13 cellular contexts compared by ENCODE assay signal in the genomic region with DNA sequence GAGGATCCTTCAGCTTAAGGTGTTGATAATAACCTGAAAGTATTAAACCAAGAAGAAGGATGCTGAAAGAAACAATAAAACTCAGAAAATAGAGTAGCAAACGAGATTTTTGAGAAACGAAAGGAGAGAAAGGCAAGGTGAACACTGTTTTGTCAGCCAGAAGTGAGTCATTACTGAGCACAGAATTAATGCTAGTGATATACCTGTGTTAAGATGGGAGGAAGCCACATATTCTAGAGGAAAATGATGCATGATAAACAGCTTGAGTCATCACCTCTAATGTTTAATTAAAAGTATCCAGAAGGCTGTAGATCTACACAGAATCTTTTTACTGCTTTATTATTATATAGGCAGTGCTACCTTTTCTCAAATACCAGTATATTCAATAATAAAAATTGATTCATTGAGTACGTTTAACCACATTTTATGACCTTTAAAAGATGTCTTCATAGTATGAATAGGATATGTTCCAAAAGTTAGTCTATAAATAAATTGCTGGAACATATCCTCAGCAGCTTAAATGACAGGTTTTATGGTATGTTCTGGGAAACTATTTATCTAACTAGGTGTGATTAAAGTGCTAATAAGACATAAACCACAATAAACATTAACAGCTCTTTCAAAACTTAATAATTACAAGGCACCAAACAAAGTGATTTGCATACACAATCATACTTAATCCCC. TPM values are rescaled to one million over a fixed set of nuclear protein-coding genes. Genes with fewer than 3 reads are reported as not detected.
DNase-seq lines count a peak whose midpoint lies in the region; ATAC-seq and TF ChIP-seq lines count a peak whose summit lies in the region.
"Had no signal": no experiment of that assay in that cellular context is flagged by ENCODE, and none has a peak within 500 bp of the region (broad histone marks: within the 10 kb centered on the region; RNA-seq: fewer than 3 reads in every experiment).

No MANE protein-coding gene starts in this region.

- ATAC-seq in foreskin keratinocyte, result peak; percentile 99
- ATAC-seq in stimulated activated effector memory CD8-positive, alpha-beta T cell treated with anti-CD3 and anti-CD28 coated beads, Interleukin-12 subunit alpha, Interleukin-12 subunit beta, amount 100 ng/mL, for 72 hours, result peak; percentile 70
- ATAC-seq in GM19467 (IDR thresholded peaks at IDR 0.05; ENCODE audit: unreplicated experiment), result no peak
- no peak for ATAC-seq in HG03565 (IDR thresholded peaks at IDR 0.05; ENCODE audit: unreplicated experiment)

- no peak for TF ChIP-seq CTCF in foreskin keratinocyte (conservative IDR thresholded peaks at IDR 0.05)

- peaks cover 31% of the 10 kb centered on the region for H3K4me1 Mint-ChIP-seq in activated naive CD4-positive, alpha-beta T cell treated with anti-CD3 and anti-CD28 coated beads for 36 hours (ENCODE audit: low read depth)
- H3K4me1 Mint-ChIP-seq in activated CD4-positive, alpha-beta memory T cell treated with anti-CD3 and anti-CD28 coated beads for 36 hours (ENCODE audit: low read depth), result peaks cover 39% of the 10 kb centered on the region
- H3K4me1 Mint-ChIP-seq in stimulated activated effector memory CD8-positive, alpha-beta T cell treated with anti-CD3 and anti-CD28 coated beads, Interleukin-12 subunit alpha, Interleukin-12 subunit beta, amount 100 ng/mL, for 72 hours, result peaks cover 23% of the 10 kb centered on the region

- H3K27me3 Mint-ChIP-seq in activated naive CD4-positive, alpha-beta T cell treated with anti-CD3 and anti-CD28 coated beads for 36 hours (ENCODE audit: low read depth), result no peaks in the 10 kb centered on the region
- H3K27me3 Mint-ChIP-seq in activated CD4-positive, alpha-beta memory T cell treated with anti-CD3 and anti-CD28 coated beads for 36 hours, result no peaks in the 10 kb centered on the region

- DNase-seq in activated naive CD4-positive, alpha-beta T cell treated with anti-CD3 and anti-CD28 coated beads for 36 hours, result no peak
- no peak for DNase-seq in activated naive CD4-positive, alpha-beta T cell treated with Interleukin-2 at 50 U/mL for 16 hours
- no peak for DNase-seq in activated CD4-positive, alpha-beta memory T cell treated with anti-CD3 and anti-CD28 coated beads for 36 hours
- peak; percentile 38 to 53 for DNase-seq in foreskin keratinocyte
- no peak for DNase-seq in stimulated activated effector memory CD8-positive, alpha-beta T cell treated with anti-CD3 and anti-CD28 coated beads, Interleukin-12 subunit alpha, Interleukin-12 subunit beta, amount 100 ng/mL, for 72 hours (ENCODE audit: low spot score in 2 of 2)
- no peak for DNase-seq in stimulated activated CD8-positive, alpha-beta memory T cell treated with anti-CD3 and anti-CD28 coated beads, Interleukin-4, amount 100 ng/mL, for 48 hours
- DNase-seq: colonic mucosa; NCI-H1417 treated with DMSO at 0.1 percent for 48 hours; NCI-H526 treated with DMSO at 0.1 percent for 48 hours; stimulated activated CD4-positive, alpha-beta T cell treated with anti-CD3 and anti-CD28 coated beads, Interleukin-15, amount 100 ng/mL, for 24 hours had no signal

- no peaks in the 10 kb centered on the region for H3K27me3 ChIP-seq in foreskin keratinocyte
- H3K27me3 ChIP-seq: colonic mucosa, SJSA1 had no signal

- H3K4me1 ChIP-seq in foreskin keratinocyte, result peaks cover 4% of the 10 kb centered on the region
- H3K4me1 ChIP-seq: SJSA1 had no signal

- H3K4me3 Mint-ChIP-seq in activated naive CD4-positive, alpha-beta T cell treated with anti-CD3 and anti-CD28 coated beads for 36 hours, result no peak overlapping the region
- no peak overlapping the region for H3K4me3 Mint-ChIP-seq in activated CD4-positive, alpha-beta memory T cell treated with anti-CD3 and anti-CD28 coated beads for 36 hours
- no peak overlapping the region for H3K4me3 Mint-ChIP-seq in stimulated activated effector memory CD8-positive, alpha-beta T cell treated with anti-CD3 and anti-CD28 coated beads, Interleukin-12 subunit alpha, Interleukin-12 subunit beta, amount 100 ng/mL, for 72 hours

- intact Hi-C loops in activated naive CD4-positive, alpha-beta T cell treated with anti-CD3 and anti-CD28 coated beads for 36 hours (cut with micrococcal nuclease), result loop anchor here (1.0 to 2.0 kb wide), 2 partner anchors 8 to 60 kb away; no protein-coding TSS in a partner anchor
- intact Hi-C loops in activated CD4-positive, alpha-beta memory T cell treated with anti-CD3 and anti-CD28 coated beads for 36 hours (cut with micrococcal nuclease), result loop anchor here (1.0 kb wide), 1 partner anchor 9 kb away; no protein-coding TSS in a partner anchor

- peak overlapping the region; percentile 62 for H3K27ac Mint-ChIP-seq in activated naive CD4-positive, alpha-beta T cell treated with anti-CD3 and anti-CD28 coated beads for 36 hours
- H3K27ac Mint-ChIP-seq in activated CD4-positive, alpha-beta memory T cell treated with anti-CD3 and anti-CD28 coated beads for 36 hours, result peak overlapping the region; percentile 15
- peak overlapping the region; percentile 26 for H3K27ac Mint-ChIP-seq in stimulated activated effector memory CD8-positive, alpha-beta T cell treated with anti-CD3 and anti-CD28 coated beads, Interleukin-12 subunit alpha, Interleukin-12 subunit beta, amount 100 ng/mL, for 72 hours

- CTCF ChIA-PET in activated naive CD4-positive, alpha-beta T cell treated with anti-CD3 and anti-CD28 coated beads for 36 hours (lab: Charles Lee), result interaction anchor here (0.9 to 5.9 kb wide), 4 partner anchors 8 to 118 kb away, joined by 3 to 39 read pairs (median 5); a partner anchor contains a TSS
- CTCF ChIA-PET in activated CD4-positive, alpha-beta memory T cell treated with anti-CD3 and anti-CD28 coated beads for 36 hours (lab: Charles Lee), result interaction anchor here (1.0 to 3.6 kb wide), 3 partner anchors 10 to 370 kb away, joined by 3 to 31 read pairs (median 4); a partner anchor contains a TSS

- POLR2A ChIA-PET in activated CD4-positive, alpha-beta memory T cell treated with anti-CD3 and anti-CD28 coated beads for 36 hours (lab: Charles Lee), result interaction anchor here (3.8 kb wide), 1 partner anchor 10 kb away, joined by 34 read pairs; a partner anchor contains a TSS

- H3K36me3 Mint-ChIP-seq in activated naive CD4-positive, alpha-beta T cell treated with anti-CD3 and anti-CD28 coated beads for 36 hours (ENCODE audit: low read depth), result peaks cover 7% of the 10 kb centered on the region
- peaks cover 14% of the 10 kb centered on the region for H3K36me3 Mint-ChIP-seq in activated CD4-positive, alpha-beta memory T cell treated with anti-CD3 and anti-CD28 coated beads for 36 hours
- peaks cover 64% of the 10 kb centered on the region for H3K36me3 Mint-ChIP-seq in stimulated activated effector memory CD8-positive, alpha-beta T cell treated with anti-CD3 and anti-CD28 coated beads, Interleukin-12 subunit alpha, Interleukin-12 subunit beta, amount 100 ng/mL, for 72 hours

- H3K27ac ChIP-seq in foreskin keratinocyte, result peak overlapping the region; percentile 35
- H3K27ac ChIP-seq: colonic mucosa, SJSA1 had no signal

- H3K9me3 Mint-ChIP-seq in activated naive CD4-positive, alpha-beta T cell treated with anti-CD3 and anti-CD28 coated beads for 36 hours, result no peaks in the 10 kb centered on the region
- H3K9me3 Mint-ChIP-seq in activated CD4-positive, alpha-beta memory T cell treated with anti-CD3 and anti-CD28 coated beads for 36 hours, result no peaks in the 10 kb centered on the region
- H3K9me3 Mint-ChIP-seq in stimulated activated effector memory CD8-positive, alpha-beta T cell treated with anti-CD3 and anti-CD28 coated beads, Interleukin-12 subunit alpha, Interleukin-12 subunit beta, amount 100 ng/mL, for 72 hours, result no peaks in the 10 kb centered on the region

RNA-seq across cellular contexts. Expression of a gene that starts 10.3 kb away (rescaled TPM):
- 10 to 100 TPM; 45.0 to 45.5 TPM for total RNA-seq in activated naive CD4-positive, alpha-beta T cell treated with anti-CD3 and anti-CD28 coated beads for 36 hours
- total RNA-seq in activated CD4-positive, alpha-beta memory T cell treated with anti-CD3 and anti-CD28 coated beads for 36 hours, result 10 to 100 TPM; 64.3 to 65.3 TPM
- total RNA-seq in foreskin keratinocyte, result 65.5 and 71.6 TPM in 2 replicates
- polyA plus RNA-seq in foreskin keratinocyte, result 57.0 and 58.4 TPM in 2 replicates

Comparison
In these comparisons a context has a peak if more than half of its experiments do, and no peak if none do; other contexts are left out.
1. DNase-seq: peak in foreskin keratinocyte (2 of 2); none in activated naive CD4-positive, alpha-beta T cell treated with anti-CD3 and anti-CD28 coated beads for 36 hours (single experiment), activated naive CD4-positive, alpha-beta T cell treated with Interleukin-2 at 50 U/mL for 16 hours (single experiment), activated CD4-positive, alpha-beta memory T cell treated with anti-CD3 and anti-CD28 coated beads for 36 hours (single experiment), stimulated activated effector memory CD8-positive, alpha-beta T cell treated with anti-CD3 and anti-CD28 coated beads, Interleukin-12 subunit alpha, Interleukin-12 subunit beta, amount 100 ng/mL, for 72 hours (0 of 2) and stimulated activated CD8-positive, alpha-beta memory T cell treated with anti-CD3 and anti-CD28 coated beads, Interleukin-4, amount 100 ng/mL, for 48 hours (single experiment).
2. ATAC-seq: peak in foreskin keratinocyte (single experiment) and stimulated activated effector memory CD8-positive, alpha-beta T cell treated with anti-CD3 and anti-CD28 coated beads, Interleukin-12 subunit alpha, Interleukin-12 subunit beta, amount 100 ng/mL, for 72 hours (single experiment); none in GM19467 (single experiment) and HG03565 (single experiment).
3. Peak in every context shown above with its lines, with median percentiles within 50 percentile points of each other: H3K27ac Mint-ChIP-seq.